Comparison of ENCODE assay signal across 21 cellular contexts in genomic region chr18:48278081-48278480, GRCh38.
"Had no signal": no experiment of that assay in that cellular context is flagged by ENCODE, and none has a peak within 500 bp of the region (broad histone marks: within the 10 kb centered on the region; RNA-seq: fewer than 3 reads in every experiment).

No MANE protein-coding gene starts in this region.

- H3K4me3 Mint-ChIP-seq: dendritic cell treated with granulocyte-macrophage colony-stimulating factor and Interleukin-4, amounts not matched to agents 40 ng/mL and 50 ng/mL, for 4 days; effector memory CD8-positive, alpha-beta T cell; endodermal cell; memory B cell had no signal

- H3K27ac ChIP-seq: colonic mucosa, epithelial cell of prostate, foreskin keratinocyte, gastroesophageal sphincter, heart left ventricle, left lung, lower lobe of right lung had no signal

- H3K9me3 Mint-ChIP-seq: dendritic cell treated with granulocyte-macrophage colony-stimulating factor and Interleukin-4, amounts not matched to agents 40 ng/mL and 50 ng/mL, for 4 days; effector memory CD8-positive, alpha-beta T cell; endodermal cell had no signal

- H3K4me1 Mint-ChIP-seq: endodermal cell, memory B cell had no signal

- H3K36me3 Mint-ChIP-seq: memory B cell had no signal

- H3K9me3 ChIP-seq: colonic mucosa, gastroesophageal sphincter, heart left ventricle, left lung, lower lobe of right lung had no signal

- H3K36me3 ChIP-seq: colonic mucosa, gastroesophageal sphincter, heart left ventricle, left lung, lower lobe of right lung had no signal

- H3K4me3 ChIP-seq: colonic mucosa, gastroesophageal sphincter, heart left ventricle, left lung, lower lobe of right lung had no signal

- DNase-seq: cerebellar nuclear complex; colonic mucosa; cortex of kidney; effector CD8-positive, alpha-beta T cell; effector memory CD8-positive, alpha-beta T cell; endodermal cell; erythroblast; foreskin keratinocyte; heart left ventricle; hippocampal formation; left cardiac atrium; left lung; left ventricle myocardium superior; lower lobe of right lung; mammary epithelial cell; mesendoderm; midbrain had no signal

- H3K4me1 ChIP-seq: colonic mucosa, foreskin keratinocyte, heart left ventricle, left lung, lower lobe of right lung had no signal

- H3K27me3 ChIP-seq: colonic mucosa, gastroesophageal sphincter, heart left ventricle, left lung had no signal

- H3K27ac Mint-ChIP-seq: dendritic cell treated with granulocyte-macrophage colony-stimulating factor and Interleukin-4, amounts not matched to agents 40 ng/mL and 50 ng/mL, for 4 days; effector memory CD8-positive, alpha-beta T cell; endodermal cell; memory B cell had no signal
